ENCODE assay signal across 17 cellular contexts in the genomic region with DNA sequence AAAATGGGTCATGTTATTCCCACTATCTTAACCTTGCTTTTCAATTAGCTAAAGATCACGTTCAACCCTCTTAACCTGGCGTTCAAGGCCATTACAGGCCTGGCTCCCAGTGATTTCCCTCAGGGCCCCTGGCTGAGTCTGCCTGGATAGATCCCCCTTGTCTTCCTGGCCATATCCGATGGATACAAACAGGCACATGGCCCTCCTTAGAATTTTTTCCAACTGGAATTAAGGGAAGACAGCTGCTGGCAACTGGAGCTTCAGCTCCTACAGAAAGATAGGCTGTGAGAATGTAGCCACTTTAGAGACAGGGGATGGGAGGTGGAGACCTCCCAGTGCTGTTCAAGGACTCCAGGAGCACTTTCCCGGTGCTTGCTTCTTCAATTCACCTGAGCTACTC.
A peak's percentile ranks its signal among the peaks of the same experiment; 100 is the strongest.
DNase-seq lines count a peak whose midpoint lies in the region; ATAC-seq and TF ChIP-seq lines count a peak whose summit lies in the region.
"Had no signal": no experiment of that assay in that cellular context is flagged by ENCODE, and none has a peak within 500 bp of the region (broad histone marks: within the 10 kb centered on the region; RNA-seq: fewer than 3 reads in every experiment).

No MANE protein-coding gene starts in this region.

- H3K36me3 ChIP-seq in GM23338 (ENCODE audit: insufficient read depth) (no peaks in the 10 kb centered on the region; the same call in 1 of the 2 replicates), SJCRH30 (peaks cover 15% of the 10 kb centered on the region)

- no peak overlapping the region for H2BK5ac ChIP-seq in H9 (ENCODE audit: insufficient read length, low read length)

- no peaks in the 10 kb centered on the region for H3K79me1 ChIP-seq in H9 (ENCODE audit: insufficient read depth, low read depth, low read length, poor library complexity, severe bottlenecking)

- no peak overlapping the region for H3K14ac ChIP-seq in H9 (ENCODE audit: insufficient read depth, low read length)

- WGBS in H9 (ENCODE audit: extremely low coverage, insufficient read length, low lambda C conversion rate) = no CpG with 5 or more reads among the region's 4 CpGs

- no peak overlapping the region for H3K56ac ChIP-seq in H9 (ENCODE audit: insufficient read length, low read depth, low read length)

- H4K20me1 ChIP-seq in GM23338 (replicated peaks; ENCODE audit: insufficient read depth) = no peaks in the 10 kb centered on the region
- no peaks in the 10 kb centered on the region for H4K20me1 ChIP-seq in H9 (ENCODE audit: control insufficient read depth, insufficient read depth, insufficient read length)

- H3K27me3 Mint-ChIP-seq in GM23338 (ENCODE audit: insufficient read depth, low read depth, poor library complexity) (no peaks in the 10 kb centered on the region), nephron progenitor cell (ENCODE audit: low read depth, poor library complexity) (peaks cover 2% of the 10 kb centered on the region), H9 (ENCODE audit: low read depth) (no peaks in the 10 kb centered on the region)
- H3K27me3 Mint-ChIP-seq: B cell had no signal

- no peak overlapping the region for H2AFZ ChIP-seq in GM23338
- no peak overlapping the region for H2AFZ ChIP-seq in H9 (ENCODE audit: low read length)
- H2AFZ ChIP-seq: GM23248 had no signal

- H3K4me3 ChIP-seq in GM23338 = no peak overlapping the region
- no peak overlapping the region for H3K4me3 ChIP-seq in SJCRH30
- H3K4me3 ChIP-seq: GM23248 had no signal

- H3K23me2 ChIP-seq in H9 (ENCODE audit: insufficient read length, low read depth, low read length, poor library complexity, severe bottlenecking) = no peaks in the 10 kb centered on the region

- H3K4me1 ChIP-seq in GM23338 (ENCODE audit: insufficient read depth) = 0 out of 2 replicates have a peak, but pooled peaks cover 15% of the 10 kb centered on the region
- peaks cover 18% of the 10 kb centered on the region for H3K4me1 ChIP-seq in SJCRH30
- H3K4me1 ChIP-seq in H9 (ENCODE audit: insufficient read depth, low read length) = no peaks in the 10 kb centered on the region

- TF ChIP-seq CTCF in GM23338 (conservative IDR thresholded peaks at IDR 0.05; ENCODE audit: low read depth in 2 of 2) (no peak), nephron progenitor cell (IDR thresholded peaks at IDR 0.05) (no peak), H9 (conservative IDR thresholded peaks at IDR 0.05) (no peak)

- H3K9ac ChIP-seq in H9 (ENCODE audit: extremely low read depth, insufficient read length, low read length) = no peak overlapping the region
- H3K9ac ChIP-seq: GM23248 had no signal

- H3K9me2 ChIP-seq in GM23338 (ENCODE audit: insufficient read depth) = no peaks in the 10 kb centered on the region

- no peak overlapping the region for H2BK20ac ChIP-seq in H9 (ENCODE audit: low read depth, low read length, poor library complexity, severe bottlenecking)

- H4K8ac ChIP-seq in H9 (replicated peaks; ENCODE audit: insufficient read length, low read depth, low read length) = no peak overlapping the region

- H3K79me2 ChIP-seq in GM23338 (replicated peaks; ENCODE audit: insufficient read depth) (no peaks in the 10 kb centered on the region), H9 (ENCODE audit: insufficient read depth, low read length) (no peaks in the 10 kb centered on the region)

- no peak overlapping the region for H2BK12ac ChIP-seq in H9 (ENCODE audit: insufficient read length, low read depth, low read length)

- no peak overlapping the region for H3K4me3 Mint-ChIP-seq in GM23338
- H3K4me3 Mint-ChIP-seq in nephron progenitor cell = no peak overlapping the region
- H3K4me3 Mint-ChIP-seq in H9 = no peak overlapping the region
- H3K4me3 Mint-ChIP-seq: B cell; CD8-positive, alpha-beta T cell; HFFc6 had no signal

- H3K18ac ChIP-seq in H9 (ENCODE audit: insufficient read length, low read depth, low read length) = no peak overlapping the region

- H3K4ac ChIP-seq in H9 (ENCODE audit: low read depth, low read length) = no peak overlapping the region

- no peak overlapping the region for H2BK15ac ChIP-seq in H9 (ENCODE audit: low read depth, low read length)

- no peaks in the 10 kb centered on the region for H3K9me3 Mint-ChIP-seq in GM23338
- no peaks in the 10 kb centered on the region for H3K9me3 Mint-ChIP-seq in nephron progenitor cell
- no peaks in the 10 kb centered on the region; a peak in 1 of 5 replicates for H3K9me3 Mint-ChIP-seq in H9
- H3K9me3 Mint-ChIP-seq: HFFc6 had no signal

- no peaks in the 10 kb centered on the region for H3F3A ChIP-seq in GM23338 (replicated peaks; ENCODE audit: low read depth)

- peaks cover under 1% of the 10 kb centered on the region; the same call in 2 of the 3 replicates for H3K36me3 Mint-ChIP-seq in GM23338 (ENCODE audit: low read depth)
- peaks cover 26% of the 10 kb centered on the region for H3K36me3 Mint-ChIP-seq in nephron progenitor cell (ENCODE audit: low read depth)
- peaks cover 0 to 3% (median 0%) of the 10 kb centered on the region in 3 experiments; a peak in 4 of 7 replicates for H3K36me3 Mint-ChIP-seq in H9 (ENCODE audit: insufficient read depth in 1 of 3, low read depth in 3 of 3)

- H3K9me3 ChIP-seq in SJCRH30 (replicated peaks) (no peaks in the 10 kb centered on the region; the same call in 1 of the 2 replicates), H9 (ENCODE audit: control insufficient read depth, low read depth, low read length) (no peaks in the 10 kb centered on the region)

- no peak overlapping the region for H3K4me2 ChIP-seq in GM23338
- no peak overlapping the region for H3K4me2 ChIP-seq in H9 (ENCODE audit: insufficient read depth, insufficient read length, low read length)

- H3T11ph ChIP-seq in H9 (ENCODE audit: low read length) = no peak overlapping the region

- no peak overlapping the region for H4K5ac ChIP-seq in H9 (ENCODE audit: insufficient read length, low read depth, low read length)

- H3K23ac ChIP-seq in H9 (ENCODE audit: insufficient read length, low read depth, low read length) = no peak overlapping the region

- ATAC-seq in GM23338 (no peak), GM18498 (IDR thresholded peaks at IDR 0.05; ENCODE audit: unreplicated experiment) (no peak)
- ATAC-seq: CD8-positive, alpha-beta T cell; HepG2 had no signal

- no peak overlapping the region for H2BK120ac ChIP-seq in H9 (ENCODE audit: low read depth, low read length, poor library complexity, severe bottlenecking)

- H3K27me3 ChIP-seq in GM23338 (ENCODE audit: insufficient read depth) (no peaks in the 10 kb centered on the region), SJCRH30 (no peaks in the 10 kb centered on the region), H9 (ENCODE audit: insufficient read depth, low read length) (no peaks in the 10 kb centered on the region)

- no peak overlapping the region for H2AK5ac ChIP-seq in H9 (ENCODE audit: insufficient read length, low read length)

- H3K4me1 Mint-ChIP-seq in GM23338 (peaks cover 25% of the 10 kb centered on the region), nephron progenitor cell (peaks cover 3% of the 10 kb centered on the region), H9 (peaks cover 13 to 23% of the 10 kb centered on the region in 2 experiments)
- H3K4me1 Mint-ChIP-seq: B cell had no signal

- H4K91ac ChIP-seq in H9 (ENCODE audit: insufficient read length, low read depth, low read length) = no peak overlapping the region

- 0 out of 2 replicates have a peak overlapping the region, but pooled peaks have one; percentile 2 for H3K27ac Mint-ChIP-seq in GM23338
- peak overlapping the region; percentile 73 for H3K27ac Mint-ChIP-seq in nephron progenitor cell
- H3K27ac Mint-ChIP-seq in H9 = no peak overlapping the region; a peak in 1 of 7 replicates
- H3K27ac Mint-ChIP-seq: B cell; CD8-positive, alpha-beta T cell; HFFc6 had no signal

- H3K27ac ChIP-seq in GM23338 (ENCODE audit: low read depth) (no peak overlapping the region), SJCRH30 (no peak overlapping the region), H9 (ENCODE audit: insufficient read length, low read depth, low read length) (no peak overlapping the region)
- H3K27ac ChIP-seq: C4-2B, GM23248 had no signal

- DNase-seq in GM23338 (ENCODE audit: low spot score) (no peak), SJCRH30 (peak; percentile 9 to 53), nephron progenitor cell (no peak), SIG-M5 (lab: John Stamatoyannopoulos, UW) (no peak), H9 (no peak), NCI-H2081 (lab: John Stamatoyannopoulos, UW) (no peak)
- DNase-seq: CD8-positive, alpha-beta T cell; COR-L47; DND-41; GDM1; GM23248; H7; HFFc6 had no signal

TF ChIP-seq in GM23338, 12 proteins besides CTCF, POLR2A, EP300 and RAD21 (continues in another document):
- no peak for TF ChIP-seq ZNF114 (CRISPR knock-in tag; IDR thresholded peaks at IDR 0.05)
- TF ChIP-seq, protein P1, sequence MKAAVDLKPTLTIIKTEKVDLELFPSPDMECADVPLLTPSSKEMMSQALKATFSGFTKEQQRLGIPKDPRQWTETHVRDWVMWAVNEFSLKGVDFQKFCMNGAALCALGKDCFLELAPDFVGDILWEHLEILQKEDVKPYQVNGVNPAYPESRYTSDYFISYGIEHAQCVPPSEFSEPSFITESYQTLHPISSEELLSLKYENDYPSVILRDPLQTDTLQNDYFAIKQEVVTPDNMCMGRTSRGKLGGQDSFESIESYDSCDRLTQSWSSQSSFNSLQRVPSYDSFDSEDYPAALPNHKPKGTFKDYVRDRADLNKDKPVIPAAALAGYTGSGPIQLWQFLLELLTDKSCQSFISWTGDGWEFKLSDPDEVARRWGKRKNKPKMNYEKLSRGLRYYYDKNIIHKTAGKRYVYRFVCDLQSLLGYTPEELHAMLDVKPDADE (IDR thresholded peaks at IDR 0.05) = no peak
- TF ChIP-seq ZNF331 (CRISPR knock-in tag; IDR thresholded peaks at IDR 0.05; ENCODE audit: low read depth) = no peak
- no peak for TF ChIP-seq NANOG (IDR thresholded peaks at IDR 0.05; ENCODE audit: borderline replicate concordance)
- no peak for TF ChIP-seq POLR2AphosphoS5 (IDR thresholded peaks at IDR 0.05; ENCODE audit: low read depth)
- TF ChIP-seq JUNB (IDR thresholded peaks at IDR 0.05; ENCODE audit: unreplicated experiment) = no peak
- TF ChIP-seq STAT1 (IDR thresholded peaks at IDR 0.05; ENCODE audit: unreplicated experiment) = no peak
- TF ChIP-seq EZH2 (IDR thresholded peaks at IDR 0.05; ENCODE audit: low read depth, unreplicated experiment) = no peak

Comparison
In these comparisons a context has a peak if more than half of its experiments do, and no peak if none do; other contexts are left out.
1. DNase-seq: peak in SJCRH30 (2 of 2); none in GM23338 (single experiment), nephron progenitor cell (single experiment), SIG-M5 (single experiment), H9 (single experiment) and NCI-H2081 (0 of 2).
2. H3K27ac Mint-ChIP-seq: peak in GM23338 (single experiment) and nephron progenitor cell (single experiment); none in H9 (0 of 3).